1 cellular context compared by ENCODE assay signal in the genomic region with DNA sequence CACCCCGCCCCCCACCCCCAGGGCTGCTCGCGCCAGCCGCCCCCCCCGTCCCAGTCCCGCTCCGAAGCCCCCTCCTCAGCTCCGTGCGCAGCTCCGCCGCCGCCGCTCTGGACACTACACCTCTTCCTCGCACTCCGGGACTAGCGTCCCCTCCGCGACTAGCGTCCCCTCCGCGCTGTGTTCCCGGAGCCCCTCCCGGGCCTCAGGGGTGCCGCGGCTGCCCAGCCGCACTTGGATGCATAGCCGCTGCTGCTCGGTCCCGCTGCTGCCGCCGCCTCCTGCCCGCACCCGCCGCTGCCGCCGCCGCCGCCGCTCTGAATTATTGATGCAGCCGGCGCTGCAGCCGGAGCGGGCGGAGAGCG.
TF ChIP-seq lines count a peak whose summit lies in the region.

A gene (minus strand): TSS at position 358 of the 362 bp plus-strand sequence. CDS start 373 bp downstream, outside the sequence.

TF ChIP-seq in GM23338, 12 proteins besides CTCF, POLR2A, EP300 and RAD21 (continued from another document):
- TF ChIP-seq, protein P1, sequence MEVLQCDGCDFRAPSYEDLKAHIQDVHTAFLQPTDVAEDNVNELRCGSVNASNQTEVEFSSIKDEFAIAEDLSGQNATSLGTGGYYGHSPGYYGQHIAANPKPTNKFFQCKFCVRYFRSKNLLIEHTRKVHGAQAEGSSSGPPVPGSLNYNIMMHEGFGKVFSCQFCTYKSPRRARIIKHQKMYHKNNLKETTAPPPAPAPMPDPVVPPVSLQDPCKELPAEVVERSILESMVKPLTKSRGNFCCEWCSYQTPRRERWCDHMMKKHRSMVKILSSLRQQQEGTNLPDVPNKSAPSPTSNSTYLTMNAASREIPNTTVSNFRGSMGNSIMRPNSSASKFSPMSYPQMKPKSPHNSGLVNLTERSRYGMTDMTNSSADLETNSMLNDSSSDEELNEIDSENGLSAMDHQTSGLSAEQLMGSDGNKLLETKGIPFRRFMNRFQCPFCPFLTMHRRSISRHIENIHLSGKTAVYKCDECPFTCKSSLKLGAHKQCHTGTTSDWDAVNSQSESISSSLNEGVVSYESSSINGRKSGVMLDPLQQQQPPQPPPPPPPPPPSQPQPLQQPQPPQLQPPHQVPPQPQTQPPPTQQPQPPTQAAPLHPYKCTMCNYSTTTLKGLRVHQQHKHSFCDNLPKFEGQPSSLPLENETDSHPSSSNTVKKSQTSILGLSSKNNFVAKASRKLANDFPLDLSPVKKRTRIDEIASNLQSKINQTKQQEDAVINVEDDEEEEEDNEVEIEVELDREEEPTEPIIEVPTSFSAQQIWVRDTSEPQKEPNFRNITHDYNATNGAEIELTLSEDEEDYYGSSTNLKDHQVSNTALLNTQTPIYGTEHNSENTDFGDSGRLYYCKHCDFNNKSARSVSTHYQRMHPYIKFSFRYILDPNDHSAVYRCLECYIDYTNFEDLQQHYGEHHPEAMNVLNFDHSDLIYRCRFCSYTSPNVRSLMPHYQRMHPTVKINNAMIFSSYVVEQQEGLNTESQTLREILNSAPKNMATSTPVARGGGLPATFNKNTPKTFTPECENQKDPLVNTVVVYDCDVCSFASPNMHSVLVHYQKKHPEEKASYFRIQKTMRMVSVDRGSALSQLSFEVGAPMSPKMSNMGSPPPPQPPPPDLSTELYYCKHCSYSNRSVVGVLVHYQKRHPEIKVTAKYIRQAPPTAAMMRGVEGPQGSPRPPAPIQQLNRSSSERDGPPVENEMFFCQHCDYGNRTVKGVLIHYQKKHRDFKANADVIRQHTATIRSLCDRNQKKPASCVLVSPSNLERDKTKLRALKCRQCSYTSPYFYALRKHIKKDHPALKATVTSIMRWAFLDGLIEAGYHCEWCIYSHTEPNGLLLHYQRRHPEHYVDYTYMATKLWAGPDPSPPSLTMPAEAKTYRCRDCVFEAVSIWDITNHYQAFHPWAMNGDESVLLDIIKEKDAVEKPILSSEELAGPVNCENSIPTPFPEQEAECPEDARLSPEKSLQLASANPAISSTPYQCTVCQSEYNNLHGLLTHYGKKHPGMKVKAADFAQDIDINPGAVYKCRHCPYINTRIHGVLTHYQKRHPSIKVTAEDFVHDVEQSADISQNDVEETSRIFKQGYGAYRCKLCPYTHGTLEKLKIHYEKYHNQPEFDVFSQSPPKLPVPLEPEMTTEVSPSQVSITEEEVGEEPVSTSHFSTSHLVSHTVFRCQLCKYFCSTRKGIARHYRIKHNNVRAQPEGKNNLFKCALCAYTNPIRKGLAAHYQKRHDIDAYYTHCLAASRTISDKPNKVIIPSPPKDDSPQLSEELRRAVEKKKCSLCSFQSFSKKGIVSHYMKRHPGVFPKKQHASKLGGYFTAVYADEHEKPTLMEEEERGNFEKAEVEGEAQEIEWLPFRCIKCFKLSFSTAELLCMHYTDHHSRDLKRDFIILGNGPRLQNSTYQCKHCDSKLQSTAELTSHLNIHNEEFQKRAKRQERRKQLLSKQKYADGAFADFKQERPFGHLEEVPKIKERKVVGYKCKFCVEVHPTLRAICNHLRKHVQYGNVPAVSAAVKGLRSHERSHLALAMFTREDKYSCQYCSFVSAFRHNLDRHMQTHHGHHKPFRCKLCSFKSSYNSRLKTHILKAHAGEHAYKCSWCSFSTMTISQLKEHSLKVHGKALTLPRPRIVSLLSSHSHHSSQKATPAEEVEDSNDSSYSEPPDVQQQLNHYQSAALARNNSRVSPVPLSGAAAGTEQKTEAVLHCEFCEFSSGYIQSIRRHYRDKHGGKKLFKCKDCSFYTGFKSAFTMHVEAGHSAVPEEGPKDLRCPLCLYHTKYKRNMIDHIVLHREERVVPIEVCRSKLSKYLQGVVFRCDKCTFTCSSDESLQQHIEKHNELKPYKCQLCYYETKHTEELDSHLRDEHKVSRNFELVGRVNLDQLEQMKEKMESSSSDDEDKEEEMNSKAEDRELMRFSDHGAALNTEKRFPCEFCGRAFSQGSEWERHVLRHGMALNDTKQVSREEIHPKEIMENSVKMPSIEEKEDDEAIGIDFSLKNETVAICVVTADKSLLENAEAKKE (CRISPR knock-in tag; IDR thresholded peaks at IDR 0.05) = no peak
- no peak for TF ChIP-seq EZH2 (IDR thresholded peaks at IDR 0.05; ENCODE audit: low read depth, unreplicated experiment)
- no peak for TF ChIP-seq ZNF331 (CRISPR knock-in tag; IDR thresholded peaks at IDR 0.05; ENCODE audit: low read depth)
- no peak for TF ChIP-seq CREB1 (CRISPR knock-in tag; IDR thresholded peaks at IDR 0.05; ENCODE audit: low read depth)
- no peak for TF ChIP-seq NANOG (IDR thresholded peaks at IDR 0.05; ENCODE audit: borderline replicate concordance)
- TF ChIP-seq JUNB (IDR thresholded peaks at IDR 0.05; ENCODE audit: unreplicated experiment) = no peak
- no peak; the same call in 1 of the 2 replicates for TF ChIP-seq POLR2AphosphoS5 (IDR thresholded peaks at IDR 0.05; ENCODE audit: low read depth)
